In the genomic region with DNA sequence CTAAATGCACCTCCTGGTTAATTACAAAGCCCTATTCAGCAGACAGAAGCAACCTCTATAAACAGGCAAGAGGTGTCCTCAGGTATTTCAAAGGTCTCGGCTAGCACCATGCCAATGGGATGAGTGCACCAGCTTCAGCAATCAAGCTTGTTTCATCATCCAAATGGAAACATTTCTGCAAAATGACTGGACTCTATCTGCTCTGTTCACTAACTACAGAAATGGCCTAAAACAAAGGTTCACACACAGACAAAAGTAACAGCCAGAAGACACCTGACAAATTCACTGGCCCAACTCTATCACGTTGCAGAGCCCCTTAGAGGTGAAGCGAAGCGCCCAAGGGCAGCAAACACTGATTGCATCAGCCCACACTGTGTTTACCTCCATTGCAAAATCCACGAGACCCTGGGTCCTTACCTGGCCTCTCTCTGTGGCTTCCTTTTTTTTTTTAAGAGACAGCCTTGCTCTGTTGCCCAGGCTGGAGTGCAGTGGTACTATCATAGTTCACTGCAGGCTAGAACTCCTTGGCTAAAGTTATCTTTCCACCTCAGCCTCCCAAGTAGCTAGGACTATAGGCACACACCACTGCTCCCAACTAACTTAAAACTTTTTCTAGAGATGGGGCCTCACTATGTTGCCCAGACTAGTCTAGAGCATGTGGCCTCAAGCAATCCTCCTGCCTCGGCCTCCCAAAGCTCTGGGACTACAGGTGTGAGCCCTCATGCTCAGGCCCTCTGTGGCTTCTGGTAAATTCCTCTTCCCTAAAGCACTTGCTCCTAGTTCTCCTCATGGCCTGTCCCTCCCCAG, we compare ENCODE assay signal across 1 cellular context.
TF ChIP-seq lines count a peak whose summit lies in the region.

No MANE protein-coding gene starts in this region.

TF ChIP-seq in IMR-90, 13 proteins besides CTCF, POLR2A, EP300 and RAD21:
- TF ChIP-seq MXI1 (IDR thresholded peaks at IDR 0.05; ENCODE audit: borderline replicate concordance, low read depth, low read length) (no peak), BHLHE40 (IDR thresholded peaks at IDR 0.05; ENCODE audit: low read depth, low read length) (no peak), FOS (IDR thresholded peaks at IDR 0.05; ENCODE audit: low read depth, low read length) (no peak), MAFK (IDR thresholded peaks at IDR 0.05; ENCODE audit: low read depth, low read length) (no peak), CEBPB (IDR thresholded peaks at IDR 0.05; ENCODE audit: low read depth, low read length) (peak; percentile 71)
